In the genomic region with DNA sequence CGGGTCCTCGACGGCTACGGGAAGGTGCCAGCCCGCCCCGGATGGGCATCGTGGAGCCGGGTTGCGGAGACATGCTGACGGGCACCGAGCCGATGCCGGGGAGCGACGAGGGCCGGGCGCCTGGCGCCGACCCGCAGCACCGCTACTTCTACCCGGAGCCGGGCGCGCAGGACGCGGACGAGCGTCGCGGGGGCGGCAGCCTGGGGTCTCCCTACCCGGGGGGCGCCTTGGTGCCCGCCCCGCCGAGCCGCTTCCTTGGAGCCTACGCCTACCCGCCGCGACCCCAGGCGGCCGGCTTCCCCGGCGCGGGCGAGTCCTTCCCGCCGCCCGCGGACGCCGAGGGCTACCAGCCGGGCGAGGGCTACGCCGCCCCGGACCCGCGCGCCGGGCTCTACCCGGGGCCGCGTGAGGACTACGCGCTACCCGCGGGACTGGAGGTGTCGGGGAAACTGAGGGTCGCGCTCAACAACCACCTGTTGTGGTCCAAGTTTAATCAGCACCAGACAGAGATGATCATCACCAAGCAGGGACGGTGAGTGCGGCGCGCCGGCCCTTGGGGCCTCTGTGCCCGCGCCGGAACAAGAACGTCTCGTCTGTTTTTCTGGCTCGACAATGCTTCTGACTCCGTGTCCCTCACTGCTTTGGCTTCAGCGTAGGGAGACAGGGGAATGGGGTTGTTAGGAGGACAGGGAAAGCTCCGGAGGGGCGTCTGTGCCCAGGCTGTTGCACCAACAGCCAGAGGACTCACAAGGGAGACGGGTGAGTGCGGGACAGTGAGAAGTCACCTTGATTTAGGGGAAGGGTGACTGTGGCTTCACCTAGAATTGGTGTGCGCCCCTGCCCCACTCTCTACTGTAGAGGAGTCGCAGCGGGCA, we compare ENCODE assay signal across 9 cellular contexts. TPM values are rescaled to one million over a fixed set of nuclear protein-coding genes. Genes with fewer than 3 reads are reported as not detected.
DNase-seq lines count a peak whose midpoint lies in the region; ATAC-seq and TF ChIP-seq lines count a peak whose summit lies in the region.
"Had no signal": no experiment of that assay in that cellular context is flagged by ENCODE, and none has a peak within 500 bp of the region (broad histone marks: within the 10 kb centered on the region; RNA-seq: fewer than 3 reads in every experiment).

No MANE protein-coding gene starts in this region.

- ATAC-seq in GM19328 (IDR thresholded peaks at IDR 0.05; ENCODE audit: unreplicated experiment): peak; percentile 21
- peak; percentile 2 for ATAC-seq in HG03460 (IDR thresholded peaks at IDR 0.05; ENCODE audit: unreplicated experiment)
- ATAC-seq in memory B cell (ENCODE audit: low read depth): peak; percentile 41

- no peaks in the 10 kb centered on the region for H3K36me3 Mint-ChIP-seq in memory B cell

- H3K4me3 ChIP-seq in ascending aorta: peak overlapping the region; percentile 20 to 63
- H3K4me3 ChIP-seq in vagina: peak overlapping the region; percentile 42 to 53

- H3K27me3 ChIP-seq in ascending aorta: peaks cover 18% of the 10 kb centered on the region
- H3K27me3 ChIP-seq in vagina: peaks cover 19% of the 10 kb centered on the region

- H3K27ac ChIP-seq in ascending aorta: peak overlapping the region in 1 of 2 donors; percentile 5
- peak overlapping the region; percentile 55 for H3K27ac ChIP-seq in vagina
- H3K27ac ChIP-seq: adrenal gland had no signal

- DNase-seq in 8988T (peak; percentile 33), ascending aorta (ENCODE audit: low spot score in 2 of 2) (no peak), memory B cell (ENCODE audit: low spot score in 2 of 2) (peak in 1 of 2 donors; percentile 49), vagina (ENCODE audit: extremely low spot score in 2 of 2) (no peak), dermis blood vessel endothelial cell (no peak), globus pallidus (ENCODE audit: low spot score) (no peak)

- peaks cover 32% of the 10 kb centered on the region for H3K4me1 Mint-ChIP-seq in memory B cell

- no peak for TF ChIP-seq POLR2A in vagina (IDR thresholded peaks at IDR 0.05)

- no peaks in the 10 kb centered on the region for H3K9me3 Mint-ChIP-seq in memory B cell

- H3K4me1 ChIP-seq in ascending aorta: no peaks in the 10 kb centered on the region
- peaks cover 19% of the 10 kb centered on the region for H3K4me1 ChIP-seq in vagina

- TF ChIP-seq CTCF in ascending aorta (IDR thresholded peaks at IDR 0.05): no peak
- TF ChIP-seq CTCF in vagina (IDR thresholded peaks at IDR 0.05): no peak

- H3K9me3 ChIP-seq in ascending aorta: no peaks in the 10 kb centered on the region
- no peaks in the 10 kb centered on the region for H3K9me3 ChIP-seq in vagina
- H3K9me3 ChIP-seq: adrenal gland had no signal

- peak overlapping the region; percentile 70 for H3K27ac Mint-ChIP-seq in memory B cell

- peak overlapping the region; percentile 98 for H3K4me3 Mint-ChIP-seq in memory B cell

- intact Hi-C loops in ascending aorta (cut with DNase I): no loop called here
- intact Hi-C loops in vagina (cut with DNase I): no loop called here

- H3K36me3 ChIP-seq in ascending aorta (no peaks in the 10 kb centered on the region), vagina (no peaks in the 10 kb centered on the region)
- H3K36me3 ChIP-seq: adrenal gland had no signal

- no peaks in the 10 kb centered on the region for H3K27me3 Mint-ChIP-seq in memory B cell

RNA-seq across cellular contexts. Expression of a gene that starts 0.6 kb away (rescaled TPM):
- not detected for total RNA-seq in ascending aorta
- 2.9 TPM for total RNA-seq in vagina
- total RNA-seq in dermis blood vessel endothelial cell: not detected in 2 replicates

RNA-seq across cellular contexts. Expression of a gene that starts 39.7 kb away (rescaled TPM):
- total RNA-seq in ascending aorta (18.3 TPM), vagina (13.8 TPM), dermis blood vessel endothelial cell (14.8 and 20.2 TPM in 2 replicates)
